ENCODE assay signal across 3 cellular contexts in genomic region chr11:92136792-92137191, GRCh38.
TF ChIP-seq lines count a peak whose summit lies in the region.

No MANE protein-coding gene starts in this region.

TF ChIP-seq in GM23338, 12 proteins besides CTCF, POLR2A, EP300 and RAD21 (continues in another document):
- TF ChIP-seq REST (IDR thresholded peaks at IDR 0.05; ENCODE audit: unreplicated experiment), result no peak
- no peak for TF ChIP-seq ZNF114 (CRISPR knock-in tag; IDR thresholded peaks at IDR 0.05)
- no peak for TF ChIP-seq STAT1 (IDR thresholded peaks at IDR 0.05; ENCODE audit: unreplicated experiment)
- no peak for TF ChIP-seq CREB1 (CRISPR knock-in tag; IDR thresholded peaks at IDR 0.05; ENCODE audit: low read depth)
- TF ChIP-seq ZNF331 (CRISPR knock-in tag; IDR thresholded peaks at IDR 0.05; ENCODE audit: low read depth), result no peak
- no peak for TF ChIP-seq NANOG (IDR thresholded peaks at IDR 0.05; ENCODE audit: borderline replicate concordance)
- no peak for TF ChIP-seq POLR2AphosphoS5 (IDR thresholded peaks at IDR 0.05; ENCODE audit: low read depth)

TF ChIP-seq in K562, 482 proteins besides CTCF, POLR2A, EP300 and RAD21 (continued from another document):
- peak; percentile 37; the same call in 1 of the 2 replicates for TF ChIP-seq DEAF1 (CRISPR knock-in tag; IDR thresholded peaks at IDR 0.05)

TF ChIP-seq in HepG2, 621 proteins besides CTCF, POLR2A, EP300 and RAD21 (continued from another document):
- TF ChIP-seq USF2 (IDR thresholded peaks at IDR 0.05; ENCODE audit: low read depth, low read length), result no peak
- TF ChIP-seq USF2 (CRISPR knock-in tag; IDR thresholded peaks at IDR 0.05; ENCODE audit: borderline replicate concordance), result no peak
- TF ChIP-seq ZNF563 (CRISPR knock-in tag; IDR thresholded peaks at IDR 0.05), result no peak
- TF ChIP-seq LBX2 (CRISPR knock-in tag; IDR thresholded peaks at IDR 0.05; ENCODE audit: borderline replicate concordance), result no peak
- TF ChIP-seq SRSF1 (optimal IDR thresholded peaks at IDR 0.05; ENCODE audit: low read depth, low read length), result no peak
- TF ChIP-seq EED (CRISPR knock-in tag; IDR thresholded peaks at IDR 0.05), result no peak
- TF ChIP-seq ZBTB1 (CRISPR knock-in tag; IDR thresholded peaks at IDR 0.05; ENCODE audit: borderline replicate concordance), result no peak
TF ChIP-seq in HepG2: peak in this region for 0.
